11 cellular contexts compared by ENCODE assay signal in the genomic region with DNA sequence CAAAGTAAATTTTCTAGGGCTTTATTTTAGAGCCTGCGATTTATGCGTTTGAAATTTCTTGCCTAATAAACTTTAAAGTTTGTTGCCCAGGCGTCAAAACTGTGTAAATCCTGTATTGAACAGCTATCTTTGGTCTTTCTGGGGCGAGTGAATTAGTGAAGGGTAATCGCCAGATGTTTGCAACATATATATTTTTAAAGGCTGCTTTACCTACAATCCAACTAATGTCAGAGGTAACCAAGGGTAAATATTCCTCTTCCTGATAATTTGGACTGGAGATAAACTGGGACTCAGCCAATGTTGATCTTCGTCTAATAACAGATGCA. TPM values are rescaled to one million over a fixed set of nuclear protein-coding genes. Genes with fewer than 3 reads are reported as not detected.
DNase-seq lines count a peak whose midpoint lies in the region; ATAC-seq lines count a peak whose summit lies in the region.
"Had no signal": no experiment of that assay in that cellular context is flagged by ENCODE, and none has a peak within 500 bp of the region (broad histone marks: within the 10 kb centered on the region; RNA-seq: fewer than 3 reads in every experiment).

No MANE protein-coding gene starts in this region.

- H3K9ac ChIP-seq in iPS-20b (ENCODE audit: low read depth, low read length): no peak overlapping the region

- peaks cover 20% of the 10 kb centered on the region for H3K4me1 Mint-ChIP-seq in T-helper 17 cell

- no peaks in the 10 kb centered on the region for H3K36me3 ChIP-seq in iPS-20b (ENCODE audit: insufficient read depth, low read depth, low read length)

- H3K27me3 ChIP-seq in iPS-20b (ENCODE audit: insufficient read depth, low read length): peaks cover 93% of the 10 kb centered on the region

- H3K36me3 Mint-ChIP-seq in T-helper 17 cell (ENCODE audit: low read depth): peaks cover 11% of the 10 kb centered on the region

- H3K4me3 ChIP-seq in iPS-20b (ENCODE audit: low read length): peak overlapping the region; percentile 72
- peak overlapping the region in 5 of 7 experiments; percentile 40 to 55 (median 43) for H3K4me3 ChIP-seq in skin epidermis

- peak overlapping the region; percentile 84 for H3K4me3 Mint-ChIP-seq in T-helper 17 cell

- H3K4me1 ChIP-seq in iPS-20b (ENCODE audit: insufficient read depth, low read length): peaks cover 42% of the 10 kb centered on the region

- peak; percentile 24 for DNase-seq in DMS53 treated with DMSO at 0.1 percent for 48 hours (lab: John Stamatoyannopoulos, UW; ENCODE audit: unreplicated experiment)
- no peak for DNase-seq in DMS53 (lab: John Stamatoyannopoulos, UW)
- DNase-seq in T-helper 17 cell: no peak
- no peak for DNase-seq in NCI-H1092 (lab: John Stamatoyannopoulos, UW)
- DNase-seq in NOMO-1 (lab: John Stamatoyannopoulos, UW; ENCODE audit: unreplicated experiment in 2 of 2): no peak
- no peak for DNase-seq in SK-N-DZ (ENCODE audit: low spot score)
- DNase-seq: activated naive CD4-positive, alpha-beta T cell treated with anti-CD3 and anti-CD28 coated beads for 36 hours had no signal

- no peak for ATAC-seq in T-helper 17 cell
- ATAC-seq: HCT116 had no signal

- H3K27ac ChIP-seq in iPS-20b (ENCODE audit: low read length) (no peak overlapping the region), skin epidermis (no peak overlapping the region)
- H3K27ac ChIP-seq: 22Rv1 had no signal

- H3K27ac Mint-ChIP-seq in T-helper 17 cell: no peak overlapping the region
- H3K27ac Mint-ChIP-seq: activated naive CD4-positive, alpha-beta T cell treated with anti-CD3 and anti-CD28 coated beads for 36 hours had no signal

- H3K9me3 ChIP-seq in T-helper 17 cell (ENCODE audit: control insufficient read depth, low read length, poor library complexity, severe bottlenecking) (peaks cover 2% of the 10 kb centered on the region), iPS-20b (ENCODE audit: insufficient read depth, low read depth, low read length) (no peaks in the 10 kb centered on the region)

- peaks cover 81% of the 10 kb centered on the region for H3K27me3 Mint-ChIP-seq in T-helper 17 cell

RNA-seq across cellular contexts. Expression of a gene that starts 0.9 kb away (rescaled TPM):
- total RNA-seq in T-helper 17 cell: not detected
- polyA plus RNA-seq in SK-N-DZ (2014; cell fraction: cytosol; rRNA removed): 6.0 and 8.9 TPM in 2 replicates
- polyA plus RNA-seq in SK-N-DZ (2014; cell fraction: nucleus; rRNA removed): 3.2 and 5.7 TPM in 2 replicates
